ENCODE assay signal across 20 cellular contexts in the genomic region with DNA sequence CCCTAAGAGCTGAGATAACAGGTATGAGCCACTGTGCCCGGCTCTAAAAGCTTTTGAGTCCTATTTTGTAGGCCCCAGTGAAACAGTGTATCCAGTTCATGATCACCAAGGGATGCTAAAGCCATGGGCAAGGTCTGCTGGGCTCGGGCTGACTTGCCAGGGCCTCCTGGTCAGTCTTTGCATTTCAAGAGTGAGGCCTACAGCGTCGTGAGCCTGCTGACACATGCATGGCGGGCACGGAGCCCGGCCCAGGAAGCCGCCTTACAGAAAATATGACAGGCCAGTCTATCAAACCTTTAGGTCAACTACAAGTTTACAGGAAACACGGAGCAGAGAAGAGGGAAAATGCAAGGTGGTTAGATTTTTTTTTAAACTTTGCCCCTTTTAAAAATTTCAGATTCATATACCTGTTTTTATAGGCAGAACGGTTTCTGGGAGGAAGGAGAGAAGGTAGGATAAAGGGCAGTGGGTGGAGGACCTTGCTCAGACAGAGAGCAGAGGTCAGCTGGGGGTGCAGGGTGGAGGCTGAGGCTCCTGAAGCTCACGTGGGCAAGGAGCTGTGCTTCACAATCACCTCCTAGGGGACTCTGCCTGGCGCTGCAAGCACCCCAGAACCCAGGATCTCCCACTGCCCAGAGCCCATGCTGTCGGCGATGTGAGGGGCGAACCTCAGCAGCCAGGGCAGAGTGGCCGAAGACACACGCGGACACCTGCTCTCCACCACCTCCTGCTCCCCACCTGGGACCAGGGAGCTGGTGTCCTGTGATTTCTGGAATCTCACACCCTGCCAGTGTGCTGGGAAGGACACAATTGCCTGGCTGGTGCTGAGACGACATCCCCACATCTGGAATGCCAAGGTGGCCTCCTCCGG.
"Had no signal": no experiment of that assay in that cellular context is flagged by ENCODE, and none has a peak within 500 bp of the region (broad histone marks: within the 10 kb centered on the region; RNA-seq: fewer than 3 reads in every experiment).

No MANE protein-coding gene starts in this region.

- H3K9me3 ChIP-seq: right atrium auricular region had no signal

- H3K27me3 ChIP-seq: esophagus squamous epithelium, heart right ventricle, right atrium auricular region, stomach had no signal

- H3K27ac Mint-ChIP-seq: activated B cell treated with CpG ODN at 0.5 μM for 24 hours; activated CD4-positive, alpha-beta memory T cell treated with anti-CD3 and anti-CD28 coated beads for 36 hours; activated CD8-positive, alpha-beta memory T cell treated with anti-CD3 and anti-CD28 coated beads, Interleukin-2, amount 10 ng/mL, durations not matched to agents 7 days and 5 days; activated naive CD8-positive, alpha-beta T cell; immature natural killer cell; nephron; progenitor cell of endocrine pancreas; stimulated activated effector memory CD8-positive, alpha-beta T cell treated with anti-CD3 and anti-CD28 coated beads, Interleukin-12 subunit alpha, Interleukin-12 subunit beta, amount 100 ng/mL, for 72 hours; type B pancreatic cell had no signal

- H3K4me1 Mint-ChIP-seq: activated B cell treated with CpG ODN at 0.5 μM for 24 hours, nephron had no signal

- H3K27ac ChIP-seq: esophagus squamous epithelium, heart right ventricle, right atrium auricular region, stomach had no signal

- H3K27me3 Mint-ChIP-seq: activated B cell treated with CpG ODN at 0.5 μM for 24 hours; activated CD4-positive, alpha-beta memory T cell treated with anti-CD3 and anti-CD28 coated beads for 36 hours; activated CD8-positive, alpha-beta memory T cell treated with anti-CD3 and anti-CD28 coated beads, Interleukin-2, amount 10 ng/mL, durations not matched to agents 7 days and 5 days; activated naive CD8-positive, alpha-beta T cell had no signal

- H3K9me3 Mint-ChIP-seq: immature natural killer cell had no signal

- H3K4me3 ChIP-seq: esophagus squamous epithelium, heart right ventricle, right atrium auricular region, stomach had no signal

- DNase-seq: activated B cell treated with CpG ODN at 0.5 μM for 24 hours; activated CD4-positive, alpha-beta memory T cell treated with anti-CD3 and anti-CD28 coated beads for 36 hours; activated CD4-positive, alpha-beta T cell treated with anti-CD3 and anti-CD28 coated beads for 4 hours; activated CD8-positive, alpha-beta memory T cell treated with anti-CD3 and anti-CD28 coated beads, Interleukin-2, amount 10 ng/mL, durations not matched to agents 7 days and 5 days; amniotic stem cell; effector memory CD4-positive, alpha-beta T cell; esophagus squamous epithelium; heart right ventricle; immature natural killer cell; mesenchymal stem cell; nucleus accumbens; stimulated activated CD4-positive, alpha-beta T cell treated with anti-CD3 and anti-CD28 coated beads, Interleukin-15, amount 100 ng/mL, for 24 hours; stimulated activated CD4-positive, alpha-beta T cell treated with anti-CD3 and anti-CD28 coated beads, Interleukin-2, amount 100 ng/mL, for 48 hours; stomach had no signal

- ATAC-seq: activated CD8-positive, alpha-beta memory T cell treated with anti-CD3 and anti-CD28 coated beads, Interleukin-2, amount 10 ng/mL, durations not matched to agents 7 days and 5 days had no signal

- H3K36me3 ChIP-seq: esophagus squamous epithelium, heart right ventricle, right atrium auricular region had no signal

- H3K4me1 ChIP-seq: esophagus squamous epithelium, heart right ventricle, right atrium auricular region, stomach had no signal

- H3K4me3 Mint-ChIP-seq: activated B cell treated with CpG ODN at 0.5 μM for 24 hours; activated CD4-positive, alpha-beta memory T cell treated with anti-CD3 and anti-CD28 coated beads for 36 hours; activated CD8-positive, alpha-beta memory T cell treated with anti-CD3 and anti-CD28 coated beads, Interleukin-2, amount 10 ng/mL, durations not matched to agents 7 days and 5 days; activated naive CD8-positive, alpha-beta T cell; immature natural killer cell; nephron; stimulated activated effector memory CD8-positive, alpha-beta T cell treated with anti-CD3 and anti-CD28 coated beads, Interleukin-12 subunit alpha, Interleukin-12 subunit beta, amount 100 ng/mL, for 72 hours; type B pancreatic cell had no signal
